Comparison of ENCODE assay signal across 1 cellular context in the genomic region with DNA sequence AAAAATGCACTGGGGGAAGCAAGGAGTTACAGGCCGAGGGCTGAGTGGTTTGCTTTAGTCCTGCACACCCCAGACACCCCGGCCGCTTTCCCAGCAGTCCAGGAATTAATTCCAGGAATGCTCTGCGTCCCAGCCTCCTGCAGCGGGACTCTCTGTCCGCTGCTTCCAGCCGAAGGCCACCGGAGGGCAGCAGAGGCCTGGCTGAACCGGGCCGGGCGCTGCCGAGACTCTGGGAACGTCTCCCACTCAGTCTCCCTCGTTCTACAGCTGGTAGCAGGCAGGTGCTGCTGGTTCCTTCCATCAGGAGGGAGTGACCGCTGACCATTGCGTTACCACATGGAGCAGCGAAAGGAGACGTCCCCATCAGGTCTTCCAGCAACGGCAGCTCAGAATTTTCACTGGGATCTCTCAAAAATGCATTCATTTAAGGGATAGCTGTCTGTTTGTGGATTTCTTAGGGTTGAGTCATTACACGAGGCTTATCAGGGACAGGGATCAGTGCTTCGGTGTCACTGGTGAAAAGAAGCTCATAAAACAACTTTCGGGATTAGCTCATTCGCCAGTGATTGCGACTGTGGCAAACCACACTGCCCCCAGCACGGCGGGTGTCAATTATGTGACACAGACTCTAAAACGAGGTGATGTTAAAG.
TF ChIP-seq lines count a peak whose summit lies in the region.

No MANE protein-coding gene starts in this region.

TF ChIP-seq in IMR-90, 13 proteins besides CTCF, POLR2A, EP300 and RAD21 (continued from another document):
- 0 out of 2 replicates have a peak, but pooled peaks have one; percentile 1 for TF ChIP-seq BHLHE40 (IDR thresholded peaks at IDR 0.05; ENCODE audit: low read depth, low read length)
- TF ChIP-seq CEBPB (IDR thresholded peaks at IDR 0.05; ENCODE audit: low read depth, low read length) = peak; percentile 0; the same call in 1 of the 2 replicates
- peak; percentile 94 for TF ChIP-seq RCOR1 (IDR thresholded peaks at IDR 0.05; ENCODE audit: insufficient replicate concordance, low read length)
- TF ChIP-seq, protein P1, sequence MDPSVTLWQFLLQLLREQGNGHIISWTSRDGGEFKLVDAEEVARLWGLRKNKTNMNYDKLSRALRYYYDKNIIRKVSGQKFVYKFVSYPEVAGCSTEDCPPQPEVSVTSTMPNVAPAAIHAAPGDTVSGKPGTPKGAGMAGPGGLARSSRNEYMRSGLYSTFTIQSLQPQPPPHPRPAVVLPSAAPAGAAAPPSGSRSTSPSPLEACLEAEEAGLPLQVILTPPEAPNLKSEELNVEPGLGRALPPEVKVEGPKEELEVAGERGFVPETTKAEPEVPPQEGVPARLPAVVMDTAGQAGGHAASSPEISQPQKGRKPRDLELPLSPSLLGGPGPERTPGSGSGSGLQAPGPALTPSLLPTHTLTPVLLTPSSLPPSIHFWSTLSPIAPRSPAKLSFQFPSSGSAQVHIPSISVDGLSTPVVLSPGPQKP (IDR thresholded peaks at IDR 0.05; ENCODE audit: borderline replicate concordance, low read depth, low read length) = no peak
- peak; percentile 88 for TF ChIP-seq SMC3 (IDR thresholded peaks at IDR 0.05; ENCODE audit: low read depth, low read length)
- 0 out of 2 replicates have a peak, but pooled peaks have one; percentile 20 for TF ChIP-seq FOS (IDR thresholded peaks at IDR 0.05; ENCODE audit: low read depth, low read length)
- 0 out of 2 replicates have a peak, but pooled peaks have one; percentile 15 for TF ChIP-seq MAZ (IDR thresholded peaks at IDR 0.05; ENCODE audit: borderline replicate concordance, low read depth, low read length)
- no peak for TF ChIP-seq MAFK (IDR thresholded peaks at IDR 0.05; ENCODE audit: low read depth, low read length)
- no peak for TF ChIP-seq CHD1 (IDR thresholded peaks at IDR 0.05; ENCODE audit: low read depth, low read length)
- TF ChIP-seq RFX5 (IDR thresholded peaks at IDR 0.05; ENCODE audit: low read depth, low read length) = no peak
TF ChIP-seq in IMR-90: peak in this region for 8.
